In genomic region chr19:1069009-1069779, GRCh38 we compare ENCODE assay signal across 1 cellular context.
TF ChIP-seq lines count a peak whose summit lies in the region.

No MANE protein-coding gene starts in this region.

TF ChIP-seq in GM12878, 131 proteins besides CTCF, POLR2A, EP300 and RAD21 (continued from another document and continues in another):
- TF ChIP-seq FOXK2 (IDR thresholded peaks at IDR 0.05) (no peak), ZNF622 (IDR thresholded peaks at IDR 0.05) (no peak), HCFC1 (IDR thresholded peaks at IDR 0.05; ENCODE audit: low read length) (no peak), BCLAF1 (IDR thresholded peaks at IDR 0.05) (no peak), PKNOX1 (IDR thresholded peaks at IDR 0.05) (no peak), SMAD5 (IDR thresholded peaks at IDR 0.05; ENCODE audit: low read depth) (no peak), BHLHE40 (IDR thresholded peaks at IDR 0.05; ENCODE audit: borderline replicate concordance in 1 of 2, low read depth in 2 of 2, low read length in 1 of 2) (peak; percentile 62 to 76; a peak in 3 of 4 replicates), TAF1 (IDR thresholded peaks at IDR 0.05; ENCODE audit: borderline replicate concordance, low read depth, low read length) (peak; percentile 46; the same call in 1 of the 2 replicates), ZBTB11 (CRISPR knock-in tag; IDR thresholded peaks at IDR 0.05) (no peak), ZBED1 (IDR thresholded peaks at IDR 0.05; ENCODE audit: borderline replicate concordance) (no peak), E2F8 (IDR thresholded peaks at IDR 0.05; ENCODE audit: low read depth, partially characterized antibody) (peak; percentile 29), PRDM15 (CRISPR knock-in tag; IDR thresholded peaks at IDR 0.05) (no peak), ASH2L (IDR thresholded peaks at IDR 0.05; ENCODE audit: borderline replicate concordance, low read depth) (no peak), RCOR1 (conservative IDR thresholded peaks at IDR 0.05; ENCODE audit: low read depth, low read length) (no peak), FOXM1 (IDR thresholded peaks at IDR 0.05; ENCODE audit: low read depth, low read length) (no peak), SMAD1 (IDR thresholded peaks at IDR 0.05; ENCODE audit: low read depth, partially characterized antibody) (no peak), RUNX3 (IDR thresholded peaks at IDR 0.05; ENCODE audit: low read length) (peak; percentile 58), CHD2 (IDR thresholded peaks at IDR 0.05; ENCODE audit: borderline replicate concordance, low read depth, low read length) (no peak), MLLT1 (IDR thresholded peaks at IDR 0.05) (0 out of 2 replicates have a peak, but pooled peaks have one; percentile 45), CREB1 (IDR thresholded peaks at IDR 0.05; ENCODE audit: low read depth) (no peak), KAT2A (conservative IDR thresholded peaks at IDR 0.05; ENCODE audit: control insufficient read depth, low read depth, low read length) (no peak), EED (IDR thresholded peaks at IDR 0.05; ENCODE audit: low read depth) (no peak), MXI1 (IDR thresholded peaks at IDR 0.05; ENCODE audit: low read depth, low read length) (peak; percentile 95), PAX8 (IDR thresholded peaks at IDR 0.05) (no peak), BACH1 (IDR thresholded peaks at IDR 0.05; ENCODE audit: borderline replicate concordance) (no peak), SKIL (IDR thresholded peaks at IDR 0.05; ENCODE audit: low read depth, poor library complexity, severe bottlenecking) (no peak), HDAC6 (IDR thresholded peaks at IDR 0.05; ENCODE audit: unreplicated experiment) (no peak), SREBF1 (IDR thresholded peaks at IDR 0.05; ENCODE audit: low read length) (no peak), TCF7 (IDR thresholded peaks at IDR 0.05; ENCODE audit: borderline replicate concordance) (no peak), PAX5 (IDR thresholded peaks at IDR 0.05; ENCODE audit: borderline replicate concordance, low read depth, low read length) (no peak), SUPT20H (IDR thresholded peaks at IDR 0.05; ENCODE audit: borderline replicate concordance, control insufficient read depth, low read depth, low read length) (no peak), JUND (IDR thresholded peaks at IDR 0.05; ENCODE audit: low read depth, low read length) (no peak), HSF1 (IDR thresholded peaks at IDR 0.05; ENCODE audit: low read depth, low read length) (no peak), GABPA (IDR thresholded peaks at IDR 0.05; ENCODE audit: low read depth) (no peak), ZNF384 (IDR thresholded peaks at IDR 0.05; ENCODE audit: borderline replicate concordance, low read depth, low read length) (no peak), POLR2AphosphoS2 (IDR thresholded peaks at IDR 0.05; ENCODE audit: low read depth, low read length) (no peak), CBX3 (IDR thresholded peaks at IDR 0.05; ENCODE audit: borderline replicate concordance, low read depth) (no peak)
